In genomic region chr2:160426604-160427003, GRCh38 we compare ENCODE assay signal across 16 cellular contexts.
A peak's percentile ranks its signal among the peaks of the same experiment; 100 is the strongest.
DNase-seq lines count a peak whose midpoint lies in the region; ATAC-seq and TF ChIP-seq lines count a peak whose summit lies in the region.
"Had no signal": no experiment of that assay in that cellular context is flagged by ENCODE, and none has a peak within 500 bp of the region (broad histone marks: within the 10 kb centered on the region; RNA-seq: fewer than 3 reads in every experiment).

No MANE protein-coding gene starts in this region.

- peak overlapping the region; percentile 44 for H3K4me3 Mint-ChIP-seq in CD4-positive, alpha-beta T cell
- peak overlapping the region; percentile 20 to 50 for H3K4me3 Mint-ChIP-seq in effector memory CD8-positive, alpha-beta T cell
- H3K4me3 Mint-ChIP-seq in natural killer cell treated with Interleukin-12 subunit alpha and Interleukin-12 subunit beta and Interleukin-15 and Interleukin-18, amount 100 ng/mL, for 72 hours = peak overlapping the region; percentile 15
- H3K4me3 Mint-ChIP-seq: IgD-negative memory B cell had no signal

- peaks cover 34% of the 10 kb centered on the region for H3K36me3 Mint-ChIP-seq in CD4-positive, alpha-beta T cell (ENCODE audit: low read depth)
- H3K36me3 Mint-ChIP-seq in effector memory CD8-positive, alpha-beta T cell (ENCODE audit: insufficient read depth) = peaks cover 8% of the 10 kb centered on the region
- H3K36me3 Mint-ChIP-seq in natural killer cell treated with Interleukin-12 subunit alpha and Interleukin-12 subunit beta and Interleukin-15 and Interleukin-18, amount 100 ng/mL, for 72 hours = peaks cover 10% of the 10 kb centered on the region
- H3K36me3 Mint-ChIP-seq: IgD-negative memory B cell had no signal

- TF ChIP-seq CTCF in CD4-positive, alpha-beta T cell (IDR thresholded peaks at IDR 0.05) = no peak
- no peak for TF ChIP-seq CTCF in Loucy (conservative IDR thresholded peaks at IDR 0.05; ENCODE audit: low read length)

- peaks cover 25% of the 10 kb centered on the region for H3K79me2 ChIP-seq in Loucy (ENCODE audit: insufficient read depth, low read length)

- 0 out of 2 replicates have a peak, but pooled peaks cover 3% of the 10 kb centered on the region for H3K36me3 ChIP-seq in Loucy (ENCODE audit: insufficient read depth, low read length)
- no peaks in the 10 kb centered on the region for H3K36me3 ChIP-seq in effector memory CD4-positive, alpha-beta T cell (ENCODE audit: control insufficient read depth, insufficient read depth, low read length)

- peaks cover 13% of the 10 kb centered on the region for H3F3A ChIP-seq in Loucy (ENCODE audit: low read depth)

- H3K9ac ChIP-seq in Loucy (ENCODE audit: low read depth, low read length, poor library complexity, severe bottlenecking) = peak overlapping the region; percentile 12

- H3K4me1 ChIP-seq in Loucy (ENCODE audit: insufficient read depth, low read length, poor library complexity, severe bottlenecking) = peaks cover 66% of the 10 kb centered on the region
- peaks cover 18% of the 10 kb centered on the region for H3K4me1 ChIP-seq in effector memory CD4-positive, alpha-beta T cell (ENCODE audit: control insufficient read depth, insufficient read depth, low read length, poor library complexity, severe bottlenecking)

- peaks cover 77% of the 10 kb centered on the region for H3K4me1 Mint-ChIP-seq in CD4-positive, alpha-beta T cell (ENCODE audit: low read depth)
- peaks cover 48 to 54% of the 10 kb centered on the region in 2 donors for H3K4me1 Mint-ChIP-seq in effector memory CD8-positive, alpha-beta T cell (ENCODE audit: low read depth in 2 of 2)
- H3K4me1 Mint-ChIP-seq in natural killer cell treated with Interleukin-12 subunit alpha and Interleukin-12 subunit beta and Interleukin-15 and Interleukin-18, amount 100 ng/mL, for 72 hours (ENCODE audit: low read depth in 2 of 2) = peaks cover 49 to 62% of the 10 kb centered on the region in 2 donors

- CTCF ChIA-PET in CD4-positive, alpha-beta T cell (lab: Charles Lee) = interaction anchor here (3.0 kb wide), 1 partner anchor 23 kb away, joined by 7 read pairs; no protein-coding TSS in a partner anchor

- H3K4me2 ChIP-seq in Loucy (ENCODE audit: low read depth, low read length, poor library complexity, severe bottlenecking) = peak overlapping the region; percentile 84

- no peak overlapping the region for H3K27ac ChIP-seq in CD4-positive, alpha-beta T cell (ENCODE audit: low read depth, low read length)
- no peak overlapping the region for H3K27ac ChIP-seq in effector memory CD4-positive, alpha-beta T cell (ENCODE audit: insufficient read depth, low read length, poor library complexity, severe bottlenecking)
- H3K27ac ChIP-seq: C4-2B had no signal

- no peaks in the 10 kb centered on the region for H3K27me3 Mint-ChIP-seq in CD4-positive, alpha-beta T cell
- no peaks in the 10 kb centered on the region for H3K27me3 Mint-ChIP-seq in effector memory CD8-positive, alpha-beta T cell
- H3K27me3 Mint-ChIP-seq in natural killer cell treated with Interleukin-12 subunit alpha and Interleukin-12 subunit beta and Interleukin-15 and Interleukin-18, amount 100 ng/mL, for 72 hours = no peaks in the 10 kb centered on the region

- H3K27ac Mint-ChIP-seq in CD4-positive, alpha-beta T cell = peak overlapping the region; percentile 82
- H3K27ac Mint-ChIP-seq in effector memory CD8-positive, alpha-beta T cell = peak overlapping the region; percentile 55 to 67
- peak overlapping the region; percentile 76 to 98 for H3K27ac Mint-ChIP-seq in natural killer cell treated with Interleukin-12 subunit alpha and Interleukin-12 subunit beta and Interleukin-15 and Interleukin-18, amount 100 ng/mL, for 72 hours

- no peak overlapping the region for H3K4me3 ChIP-seq in Loucy (ENCODE audit: low read length, poor library complexity, severe bottlenecking)
- H3K4me3 ChIP-seq in effector memory CD4-positive, alpha-beta T cell (ENCODE audit: insufficient read depth, low read depth, low read length, poor library complexity, severe bottlenecking) = no peak overlapping the region

- POLR2A ChIA-PET in CD4-positive, alpha-beta T cell (lab: Charles Lee) = interaction anchor here (4.1 to 4.6 kb wide), 2 partner anchors 13 to 20 kb away, joined by 49 to 65 read pairs; no protein-coding TSS in a partner anchor

- no peaks in the 10 kb centered on the region for H3K9me2 ChIP-seq in Loucy (replicated peaks; ENCODE audit: low read depth, low read length)

- H3K27me3 ChIP-seq in CD4-positive, alpha-beta T cell (ENCODE audit: control insufficient read depth, insufficient read depth, low read length) = no peaks in the 10 kb centered on the region
- H3K27me3 ChIP-seq in Loucy (ENCODE audit: insufficient read depth, low read length, poor library complexity, severe bottlenecking) = no peaks in the 10 kb centered on the region
- no peaks in the 10 kb centered on the region for H3K27me3 ChIP-seq in effector memory CD4-positive, alpha-beta T cell (replicated peaks; ENCODE audit: control insufficient read depth, insufficient read depth, low read length, poor library complexity, severe bottlenecking)

- no peak for ATAC-seq in CD4-positive, alpha-beta T cell (ENCODE audit: poor library complexity)
- no peak for ATAC-seq in effector memory CD8-positive, alpha-beta T cell (replicated peaks)
- no peak for ATAC-seq in natural killer cell treated with Interleukin-12 subunit alpha and Interleukin-12 subunit beta and Interleukin-15 and Interleukin-18, amount 100 ng/mL, for 72 hours
- ATAC-seq: activated CD4-positive, CD25-positive, alpha-beta regulatory T cell treated with anti-CD3 and anti-CD28 coated beads, Interleukin-2, amount 50 U/mL, for 24 hours had no signal

- no peak for DNase-seq in CD4-positive, alpha-beta T cell
- DNase-seq in effector memory CD8-positive, alpha-beta T cell = no peak
- no peak for DNase-seq in natural killer cell treated with Interleukin-12 subunit alpha and Interleukin-12 subunit beta and Interleukin-15 and Interleukin-18, amount 100 ng/mL, for 72 hours (ENCODE audit: low spot score)
- DNase-seq in KG1 (lab: John Stamatoyannopoulos, UW) (no peak), NCI-H748 (lab: John Stamatoyannopoulos, UW; ENCODE audit: unreplicated experiment) (no peak), DMS 273 (lab: John Stamatoyannopoulos, UW; ENCODE audit: unreplicated experiment) (no peak)
- DNase-seq in effector memory CD4-positive, alpha-beta T cell = no peak
- DNase-seq: activated T-cell treated with anti-CD3 and anti-CD28 coated beads, Interleukin-2, amount 50 U/mL, for 48 hours; cortex of kidney; mammary epithelial cell; NCI-H1092 treated with DMSO at 0.1 percent for 48 hours; NCI-H226 had no signal

- peaks cover 4% of the 10 kb centered on the region for H3K9me3 ChIP-seq in CD4-positive, alpha-beta T cell (ENCODE audit: control insufficient read depth, low read length)
- H3K9me3 ChIP-seq in Loucy (ENCODE audit: insufficient read depth, low read depth, low read length) = no peaks in the 10 kb centered on the region
- H3K9me3 ChIP-seq in effector memory CD4-positive, alpha-beta T cell (ENCODE audit: control insufficient read depth, low read length) = no peaks in the 10 kb centered on the region

- peaks cover 3% of the 10 kb centered on the region for H3K9me3 Mint-ChIP-seq in CD4-positive, alpha-beta T cell
- no peaks in the 10 kb centered on the region for H3K9me3 Mint-ChIP-seq in effector memory CD8-positive, alpha-beta T cell
- peaks cover 8% of the 10 kb centered on the region for H3K9me3 Mint-ChIP-seq in natural killer cell treated with Interleukin-12 subunit alpha and Interleukin-12 subunit beta and Interleukin-15 and Interleukin-18, amount 100 ng/mL, for 72 hours

- H4K20me1 ChIP-seq in Loucy (ENCODE audit: insufficient read depth, low read length, poor library complexity, severe bottlenecking) = no peaks in the 10 kb centered on the region

- intact Hi-C loops in CD4-positive, alpha-beta T cell (cut with DNase I, micrococcal nuclease) = loop anchor here in 1 of 2 experiments (5.0 to 10.0 kb wide), 2 partner anchors 34 to 52 kb away; no protein-coding TSS in a partner anchor

- H2AFZ ChIP-seq in Loucy (ENCODE audit: low read length) = no peak overlapping the region
